ENCODE assay signal across 8 cellular contexts in the genomic region with DNA sequence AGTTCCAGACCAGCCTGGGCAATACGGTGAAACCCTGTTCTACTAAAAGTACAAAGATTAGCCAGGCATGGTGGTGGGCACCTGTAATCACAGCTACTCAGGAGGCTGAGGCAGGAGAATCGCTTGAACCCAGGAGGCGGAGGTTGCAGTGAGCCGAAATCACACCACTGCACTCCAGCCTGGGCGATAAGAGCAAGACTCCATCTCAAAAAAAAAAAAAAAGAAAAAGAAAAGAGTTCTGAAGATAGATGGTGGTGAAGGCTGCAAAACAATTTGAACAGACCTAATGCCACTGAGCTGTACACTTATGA. TPM values are rescaled to one million over a fixed set of nuclear protein-coding genes. Genes with fewer than 3 reads are reported as not detected.
A peak's percentile ranks its signal among the peaks of the same experiment; 100 is the strongest.
DNase-seq lines count a peak whose midpoint lies in the region; ATAC-seq, FAIRE-seq and TF ChIP-seq lines count a peak whose summit lies in the region.
"Not testable (repeated sequence)": the region's sequence is repeated elsewhere in the genome, so short reads cannot be mapped to it uniquely, and the experiment has no call there.

No MANE protein-coding gene starts in this region.

- not testable (repeated sequence) for BruUV-seq in GM12878 (replicated peaks; lab: Mats Ljungman, UMichigan)

- H3K79me2 ChIP-seq in GM12878 (ENCODE audit: control insufficient read depth, insufficient read depth, low read length): peaks cover 46% of the 10 kb centered on the region

- peaks cover 27% of the 10 kb centered on the region for H3K36me3 Mint-ChIP-seq in T-cell
- peaks cover 35% of the 10 kb centered on the region for H3K36me3 Mint-ChIP-seq in activated CD4-positive, alpha-beta memory T cell treated with anti-CD3 and anti-CD28 coated beads for 36 hours
- peaks cover 73% of the 10 kb centered on the region for H3K36me3 Mint-ChIP-seq in activated T-helper 2 cell treated with anti-CD3 and anti-CD28 coated beads, Interferon-gamma antibody, Interleukin-2, Interleukin-4, amounts not matched to agents 10 μg/mL and 5 μg/mL and 100 μg/mL, durations not matched to agents 14 hours and 24 hours and 36 hours (ENCODE audit: low read depth)
- H3K36me3 Mint-ChIP-seq in immature natural killer cell: peaks cover 5 to 18% (median 10%) of the 10 kb centered on the region in 3 donors

- H3K4me1 Mint-ChIP-seq in T-cell (peaks cover 71 to 84% (median 83%) of the 10 kb centered on the region in 3 donors), immature natural killer cell (peaks cover 57 to 68% of the 10 kb centered on the region in 2 donors)
- H3K4me1 Mint-ChIP-seq in activated CD4-positive, alpha-beta memory T cell treated with anti-CD3 and anti-CD28 coated beads for 36 hours (ENCODE audit: low read depth): peaks cover 56% of the 10 kb centered on the region
- peaks cover 46% of the 10 kb centered on the region for H3K4me1 Mint-ChIP-seq in activated T-helper 2 cell treated with anti-CD3 and anti-CD28 coated beads, Interferon-gamma antibody, Interleukin-2, Interleukin-4, amounts not matched to agents 10 μg/mL and 5 μg/mL and 100 μg/mL, durations not matched to agents 14 hours and 24 hours and 36 hours (ENCODE audit: low read depth)

- CTCF ChIA-PET in T-cell (lab: Charles Lee): interaction anchor here in 1 of 2 donors (0.6 to 0.7 kb wide), 2 partner anchors 12 to 372 kb away, joined by 3 read pairs; no protein-coding TSS in a partner anchor
- CTCF ChIA-PET in activated CD4-positive, alpha-beta memory T cell treated with anti-CD3 and anti-CD28 coated beads for 36 hours (lab: Charles Lee): not testable (repeated sequence)
- CTCF ChIA-PET in GM12878 (lab: Yijun Ruan, JAX): interaction anchor here (1.2 to 1.7 kb wide), 2 partner anchors 12 to 14 kb away, joined by 3 to 6 read pairs; no protein-coding TSS in a partner anchor

- not testable (repeated sequence) for H3K9me3 Mint-ChIP-seq in T-cell; activated CD4-positive, alpha-beta memory T cell treated with anti-CD3 and anti-CD28 coated beads for 36 hours; activated T-helper 2 cell treated with anti-CD3 and anti-CD28 coated beads, Interferon-gamma antibody, Interleukin-2, Interleukin-4, amounts not matched to agents 10 μg/mL and 5 μg/mL and 100 μg/mL, durations not matched to agents 14 hours and 24 hours and 36 hours; immature natural killer cell

- not testable (repeated sequence) for DNase-seq in GM12891 (ENCODE audit: insufficient read length, low spot score); T-cell; activated CD4-positive, alpha-beta memory T cell treated with anti-CD3 and anti-CD28 coated beads for 36 hours; activated T-helper 2 cell treated with anti-CD3 and anti-CD28 coated beads, Interferon-gamma antibody, Interleukin-2, Interleukin-4, amounts not matched to agents 10 μg/mL and 5 μg/mL and 100 μg/mL, durations not matched to agents 14 hours and 24 hours and 36 hours (ENCODE audit: low spot score); GM12878 (ENCODE audit: low read depth, low spot score); immature natural killer cell; psoas muscle

- POLR2A ChIA-PET in T-cell (lab: Charles Lee) (interaction anchor here in 1 of 2 donors (0.7 kb wide), 1 partner anchor 10 kb away, joined by 3 read pairs; no protein-coding TSS in a partner anchor), GM12878 (lab: Charles Lee) (interaction anchor here (0.7 to 2.5 kb wide), 2 partner anchors 10 kb away, joined by 4 to 12 read pairs; no protein-coding TSS in a partner anchor)
- POLR2A ChIA-PET in activated CD4-positive, alpha-beta memory T cell treated with anti-CD3 and anti-CD28 coated beads for 36 hours (lab: Charles Lee): interaction anchor here (1.5 kb wide), 1 partner anchor 10 kb away, joined by 6 read pairs; no protein-coding TSS in a partner anchor

- H4K20me1 ChIP-seq in BLaER1; GM12878 (ENCODE audit: control insufficient read depth, insufficient read depth): not testable (repeated sequence)

- 64% methylated on average over 4 of the region's 5 CpGs for WGBS in GM12878 (ENCODE audit: insufficient coverage, insufficient replicate concordance, low lambda C conversion rate, missing lambda C conversion rate)
- WGBS in psoas muscle, 3 donors: 90 to 94% (median 93%) methylated on average over 4 to 5 of the region's 5 CpGs

- H3K27ac ChIP-seq in BLaER1: not testable (repeated sequence)
- H3K27ac ChIP-seq in GM12878 (ENCODE audit: control insufficient read depth, insufficient read depth): peak overlapping the region; percentile 66; the same call in 1 of the 2 replicates
- peak overlapping the region; percentile 73 for H3K27ac ChIP-seq in psoas muscle

- ATAC-seq in T-cell (replicated peaks in 1 of 4); psoas muscle: not testable (repeated sequence)
- peak; percentile 21 for ATAC-seq in GM12878

- H3K9ac ChIP-seq in BLaER1; GM12878 (ENCODE audit: control insufficient read depth, insufficient read depth, low read length): not testable (repeated sequence)

- H3K27ac Mint-ChIP-seq in T-cell: peak overlapping the region; percentile 88 to 90
- peak overlapping the region; percentile 79 for H3K27ac Mint-ChIP-seq in activated CD4-positive, alpha-beta memory T cell treated with anti-CD3 and anti-CD28 coated beads for 36 hours
- H3K27ac Mint-ChIP-seq in activated T-helper 2 cell treated with anti-CD3 and anti-CD28 coated beads, Interferon-gamma antibody, Interleukin-2, Interleukin-4, amounts not matched to agents 10 μg/mL and 5 μg/mL and 100 μg/mL, durations not matched to agents 14 hours and 24 hours and 36 hours: peak overlapping the region; percentile 40
- peak overlapping the region; percentile 74 to 88 (median 82) for H3K27ac Mint-ChIP-seq in immature natural killer cell

- H2AFZ ChIP-seq in GM12878 (ENCODE audit: control insufficient read depth, low read depth, low read length): not testable (repeated sequence)

- TF ChIP-seq CTCF in GM12878 (IDR thresholded peaks at IDR 0.05 in 2 of 3, conservative IDR thresholded peaks at IDR 0.05 in 1 of 3; ENCODE audit: control insufficient read depth in 2 of 3, extremely low read depth in 1 of 3, insufficient read depth in 1 of 3, low read depth in 3 of 3, low read length in 3 of 3); psoas muscle (IDR thresholded peaks at IDR 0.05): not testable (repeated sequence)

- H3K9me3 ChIP-seq in BLaER1; GM12878 (replicated peaks; ENCODE audit: control insufficient read depth, insufficient read depth, low read length); psoas muscle: not testable (repeated sequence)

- RAD21 ChIA-PET in GM12878 (lab: Charles Lee; ENCODE audit: unreplicated experiment): interaction anchor here (1.3 to 2.8 kb wide), 2 partner anchors 10 kb away, joined by 4 to 13 read pairs; no protein-coding TSS in a partner anchor

- TF ChIP-seq POLR2A in GM12891 (IDR thresholded peaks at IDR 0.05; ENCODE audit: low read depth, low read length); GM12878 (IDR thresholded peaks at IDR 0.05; ENCODE audit: low read depth, low read length): not testable (repeated sequence)

- FAIRE-seq in GM12891 (lab: Jason Lieb, UNC): peak; percentile 5
- FAIRE-seq in GM12878 (lab: Jason Lieb, UNC): not testable (repeated sequence)

- not testable (repeated sequence) for H3K27me3 Mint-ChIP-seq in T-cell; activated CD4-positive, alpha-beta memory T cell treated with anti-CD3 and anti-CD28 coated beads for 36 hours; activated T-helper 2 cell treated with anti-CD3 and anti-CD28 coated beads, Interferon-gamma antibody, Interleukin-2, Interleukin-4, amounts not matched to agents 10 μg/mL and 5 μg/mL and 100 μg/mL, durations not matched to agents 14 hours and 24 hours and 36 hours (ENCODE audit: low read depth)
- peaks cover 2 to 10% (median 5%) of the 10 kb centered on the region in 3 donors for H3K27me3 Mint-ChIP-seq in immature natural killer cell (ENCODE audit: low read depth in 3 of 3)

- peaks cover 24% of the 10 kb centered on the region for H3K36me3 ChIP-seq in BLaER1
- peaks cover 20 to 35% of the 10 kb centered on the region in 2 experiments for H3K36me3 ChIP-seq in GM12878 (ENCODE audit: control insufficient read depth in 2 of 2, insufficient read depth in 2 of 2, low read length in 1 of 2)
- H3K36me3 ChIP-seq in psoas muscle (ENCODE audit: insufficient read depth in 1 of 2, low read depth in 1 of 2): peaks cover 0 to 43% of the 10 kb centered on the region in 2 donors

- TF ChIP-seq RAD21 in GM12878 (IDR thresholded peaks at IDR 0.05; ENCODE audit: insufficient read depth, low read depth, low read length): not testable (repeated sequence)

- SMC1A ChIA-PET in GM12878 (lab: Charles Lee; ENCODE audit: uncharacterized antibody, unreplicated experiment): interaction anchor here (0.8 to 1.4 kb wide), 4 partner anchors 9 to 380 kb away, joined by 3 to 5 read pairs (median 3); no protein-coding TSS in a partner anchor

- not testable (repeated sequence) for H3K27me3 ChIP-seq in BLaER1; GM12878 (replicated peaks in 1 of 2; ENCODE audit: control insufficient read depth in 2 of 2, insufficient read depth in 2 of 2, low read length in 1 of 2); psoas muscle (ENCODE audit: insufficient read depth in 3 of 3, low read length in 2 of 3)

- H3K4me3 Mint-ChIP-seq in T-cell (peak overlapping the region; percentile 49 to 91 (median 57)), immature natural killer cell (peak overlapping the region in 2 of 5 donors; percentile 40 to 45)
- H3K4me3 Mint-ChIP-seq in activated CD4-positive, alpha-beta memory T cell treated with anti-CD3 and anti-CD28 coated beads for 36 hours; activated T-helper 2 cell treated with anti-CD3 and anti-CD28 coated beads, Interferon-gamma antibody, Interleukin-2, Interleukin-4, amounts not matched to agents 10 μg/mL and 5 μg/mL and 100 μg/mL, durations not matched to agents 14 hours and 24 hours and 36 hours (ENCODE audit: low read depth): not testable (repeated sequence)

- TF ChIP-seq EP300 in GM12878 (IDR thresholded peaks at IDR 0.05; ENCODE audit: borderline replicate concordance in 1 of 2, control insufficient read depth in 1 of 2, low read depth in 2 of 2, low read length in 2 of 2): not testable (repeated sequence)

- H3K4me1 ChIP-seq in BLaER1: peaks cover 90% of the 10 kb centered on the region
- peaks cover 25% of the 10 kb centered on the region for H3K4me1 ChIP-seq in GM12878 (ENCODE audit: control insufficient read depth, insufficient read depth, low read length)
- peaks cover 29% of the 10 kb centered on the region for H3K4me1 ChIP-seq in psoas muscle

- in situ Hi-C loops in GM12878 (cut with MboI): loop anchor here (10.0 to 25.0 kb wide), 3 partner anchors 462 to 1874 kb away; partner anchors contain the start of genes C9orf78 and USP20

- H3K4me2 ChIP-seq in BLaER1: peak overlapping the region; percentile 53
- H3K4me2 ChIP-seq in GM12878 (ENCODE audit: control insufficient read depth, insufficient read depth): peak overlapping the region; percentile 31

- H3K4me3 ChIP-seq in BLaER1, GM12878, psoas muscle: not testable (repeated sequence)

- intact Hi-C loops in activated CD4-positive, alpha-beta memory T cell treated with anti-CD3 and anti-CD28 coated beads for 36 hours (cut with micrococcal nuclease); activated T-helper 2 cell treated with anti-CD3 and anti-CD28 coated beads, Interferon-gamma antibody, Interleukin-2, Interleukin-4, amounts not matched to agents 10 μg/mL and 5 μg/mL and 100 μg/mL, durations not matched to agents 14 hours and 24 hours and 36 hours (cut with micrococcal nuclease); GM12878 (cut with micrococcal nuclease; ENCODE audit: unreplicated experiment); psoas muscle (cut with DNase I): not testable (repeated sequence)

RNA-seq across cellular contexts. Expression of gene FAM78A, which starts 13.3 kb away (rescaled TPM):
- 11.3 TPM for polyA plus RNA-seq in GM12891 (2012; ENCODE audit: low read depth, missing spikeins)
- total RNA-seq in T-cell: 100 to 1,000 TPM in 1 of 5 donors, 10 to 100 TPM in 4; 70.4 to 106 (median 98.4) TPM
- 10 to 100 TPM; 34.0 to 36.2 TPM for total RNA-seq in activated CD4-positive, alpha-beta memory T cell treated with anti-CD3 and anti-CD28 coated beads for 36 hours
- total RNA-seq in activated T-helper 2 cell treated with anti-CD3 and anti-CD28 coated beads, Interferon-gamma antibody, Interleukin-2, Interleukin-4, amounts not matched to agents 10 μg/mL and 5 μg/mL and 100 μg/mL, durations not matched to agents 14 hours and 24 hours and 36 hours: 55.3 and 55.5 TPM in 2 replicates
- 21.7 and 24.1 TPM in 2 replicates for total RNA-seq in GM12878 (2013; cell fraction: nucleolus; rRNA removed)
- 19.2 and 20.1 TPM in 2 replicates for total RNA-seq in GM12878 (2014; rRNA removed)
- total RNA-seq in GM12878 (2014; rRNA removed; fragmentation: Illumina TruSeq; extraction: Trizol): 10.5 and 11.0 TPM in 2 replicates
- 25.1 and 25.4 TPM in 2 replicates for total RNA-seq in GM12878 (2021)
- polyA plus RNA-seq in GM12878 (2011; ENCODE audit: low read depth): 4.4 TPM
- 13.7 and 32.5 TPM in 2 replicates for polyA plus RNA-seq in GM12878 (2011; rRNA removed)
- 31.2 and 49.8 TPM in 2 replicates for polyA plus RNA-seq in GM12878 (2011; cell fraction: cytosol; rRNA removed)
- polyA plus RNA-seq in GM12878 (2011; cell fraction: nucleus; rRNA removed): 42.4 and 44.6 TPM in 2 replicates
- polyA plus RNA-seq in GM12878 (2012): 14.3 and 17.2 TPM in 2 replicates
- 5.4 and 13.4 TPM in 2 replicates for polyA plus RNA-seq in GM12878 (2014; fragmentation: Illumina TruSeq; extraction: Trizol)
- polyA plus RNA-seq in GM12878 (2014; fragmentation: Nextera tagmentation; extraction: Ambion mirVana): under 1 TPM; 0.18 to 0.66 TPM
- polyA plus RNA-seq in GM12878 (2014; rRNA removed): 19.4 and 23.5 TPM in 2 replicates
- polyA plus RNA-seq in GM12878 (2016; fragmentation: Nextera tagmentation; extraction: Ambion mirVana): 10 to 100 TPM in 1 of 2 experiments, 1 to 10 TPM in 1; 6.7 to 10.1 TPM
- polyA minus RNA-seq in GM12878 (2011; rRNA and poly(A)+ RNA removed): 21.5 and 25.7 TPM in 2 replicates
- 19.4 and 22.6 TPM in 2 replicates for polyA minus RNA-seq in GM12878 (2011; cell fraction: cytosol; rRNA and poly(A)+ RNA removed)
- polyA minus RNA-seq in GM12878 (2011; cell fraction: nucleus; rRNA and poly(A)+ RNA removed): 7.4 and 15.1 TPM in 2 replicates
- 10 to 100 TPM in 1 of 3 donors, 1 to 10 TPM in 2; 5.0 to 20.8 (median 7.5) TPM for polyA plus RNA-seq in immature natural killer cell
- 10 to 100 TPM in 3 of 4 donors, 1 to 10 TPM in 1; 6.1 to 17.6 (median 14.2) TPM for total RNA-seq in psoas muscle
- polyA plus RNA-seq in psoas muscle: 10 to 100 TPM in 1 of 3 donors, 1 to 10 TPM in 2; 4.3 to 11.5 (median 5.3) TPM

RNA-seq across cellular contexts. Expression of gene PLPP7, which starts 26.5 kb away (rescaled TPM):
- polyA plus RNA-seq in GM12891 (2012; ENCODE audit: low read depth, missing spikeins): 0.19 TPM
- under 1 TPM in 3 of 5 donors, not detected in 2; 0.13 to 0.58 (median 0.13) TPM for total RNA-seq in T-cell
- not detected for total RNA-seq in activated CD4-positive, alpha-beta memory T cell treated with anti-CD3 and anti-CD28 coated beads for 36 hours
- total RNA-seq in activated T-helper 2 cell treated with anti-CD3 and anti-CD28 coated beads, Interferon-gamma antibody, Interleukin-2, Interleukin-4, amounts not matched to agents 10 μg/mL and 5 μg/mL and 100 μg/mL, durations not matched to agents 14 hours and 24 hours and 36 hours: 0.21 TPM in 1 of 2 replicates, not detected in the other
- not detected in 2 replicates for total RNA-seq in GM12878 (2013; cell fraction: nucleolus; rRNA removed)
- 0.38 and 0.40 TPM in 2 replicates for total RNA-seq in GM12878 (2014; rRNA removed)
- total RNA-seq in GM12878 (2014; rRNA removed; fragmentation: Illumina TruSeq; extraction: Trizol): 0.09 and 0.31 TPM in 2 replicates
- total RNA-seq in GM12878 (2021): 0.72 and 0.97 TPM in 2 replicates
- 0.28 TPM for polyA plus RNA-seq in GM12878 (2011; ENCODE audit: low read depth)
- polyA plus RNA-seq in GM12878 (2011; rRNA removed): not detected in 2 replicates
- polyA plus RNA-seq in GM12878 (2011; cell fraction: cytosol; rRNA removed): not detected in 2 replicates
- polyA plus RNA-seq in GM12878 (2011; cell fraction: nucleus; rRNA removed): not detected in 2 replicates
- 0.37 and 0.38 TPM in 2 replicates for polyA plus RNA-seq in GM12878 (2012)
- polyA plus RNA-seq in GM12878 (2014; fragmentation: Illumina TruSeq; extraction: Trizol): not detected in 2 replicates
- polyA plus RNA-seq in GM12878 (2014; fragmentation: Nextera tagmentation; extraction: Ambion mirVana): under 1 TPM in 1 of 2 experiments, not detected in 1; 0.05 TPM
- polyA plus RNA-seq in GM12878 (2014; rRNA removed): 0.12 and 0.25 TPM in 2 replicates
- 1 to 10 TPM in 1 of 2 experiments, under 1 TPM in 1; 0.68 to 1.0 TPM for polyA plus RNA-seq in GM12878 (2016; fragmentation: Nextera tagmentation; extraction: Ambion mirVana)
- not detected in 2 replicates for polyA minus RNA-seq in GM12878 (2011; rRNA and poly(A)+ RNA removed)
- polyA minus RNA-seq in GM12878 (2011; cell fraction: cytosol; rRNA and poly(A)+ RNA removed): not detected in 2 replicates
- not detected in 2 replicates for polyA minus RNA-seq in GM12878 (2011; cell fraction: nucleus; rRNA and poly(A)+ RNA removed)
- 1 to 10 TPM in 2 of 3 donors, under 1 TPM in 1; 0.44 to 1.4 (median 1.2) TPM for polyA plus RNA-seq in immature natural killer cell
- 100 to 1,000 TPM in 2 of 4 donors, 10 to 100 TPM in 2; 31.0 to 131 (median 94.5) TPM for total RNA-seq in psoas muscle
- polyA plus RNA-seq in psoas muscle: 100 to 1,000 TPM in 1 of 3 donors, 10 to 100 TPM in 2; 19.4 to 156 (median 90.5) TPM

Comparison
In these comparisons a context has a peak if more than half of its experiments do, and no peak if none do; other contexts are left out.
1. RNA of gene PLPP7, which starts 26.5 kb away (total RNA-seq): 31.0 to 131 TPM in psoas muscle; 0.09 to 0.97 TPM in GM12878, 0.13 to 0.58 TPM in T-cell, 0.21 TPM in activated T-helper 2 cell treated with anti-CD3 and anti-CD28 coated beads, Interferon-gamma antibody, Interleukin-2, Interleukin-4, amounts not matched to agents 10 μg/mL and 5 μg/mL and 100 μg/mL, durations not matched to agents 14 hours and 24 hours and 36 hours and not detected in activated CD4-positive, alpha-beta memory T cell treated with anti-CD3 and anti-CD28 coated beads for 36 hours; every median in the first group is over 10 times any median in the second.
2. Peak in every context shown above with its lines, with median percentiles within 50 percentile points of each other: H3K27ac Mint-ChIP-seq.